ENCODE assay signal across 16 cellular contexts in the genomic region with DNA sequence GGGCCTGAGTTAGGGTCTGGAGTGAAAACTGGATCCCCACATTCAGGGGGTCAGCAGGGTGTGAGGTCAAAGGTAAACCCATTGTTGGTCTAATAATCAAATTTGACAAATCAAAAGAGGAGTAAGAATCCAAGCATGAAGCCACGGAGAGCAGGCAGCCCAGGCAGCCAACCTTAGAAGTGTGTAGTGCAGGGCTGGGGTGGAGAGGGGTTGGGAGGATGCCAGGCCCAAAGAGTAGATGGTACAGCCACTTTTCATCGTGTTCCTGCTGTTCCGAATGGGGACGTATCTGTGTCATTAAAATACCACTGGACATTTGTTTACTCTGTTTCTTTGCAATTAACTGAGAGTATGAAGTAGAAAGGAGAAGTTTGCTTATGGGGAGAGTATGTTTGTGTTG.
"Had no signal": no experiment of that assay in that cellular context is flagged by ENCODE, and none has a peak within 500 bp of the region (broad histone marks: within the 10 kb centered on the region; RNA-seq: fewer than 3 reads in every experiment).

No MANE protein-coding gene starts in this region.

- H3K27ac ChIP-seq: colonic mucosa, foreskin keratinocyte, hepatocyte, psoas muscle, sigmoid colon, skin epidermis, stomach, tibial artery had no signal

- H3K4me2 ChIP-seq: hepatocyte had no signal

- ATAC-seq: foreskin keratinocyte; left cardiac atrium; psoas muscle; stimulated activated naive B cell treated with anti-CD40 and anti-IgM and Interleukin-4, amounts not matched to agents 10 μg/mL and 1 μg/mL and 100 μg/mL, for 72 hours had no signal

- H3K4me3 ChIP-seq: colonic mucosa, hepatocyte, psoas muscle, sigmoid colon, skin epidermis, stomach, tibial artery had no signal

- DNase-seq: colonic mucosa; dermis blood vessel endothelial cell; foreskin keratinocyte; kidney; left cardiac atrium; naive B cell; psoas muscle; retina; sigmoid colon; stimulated activated CD4-positive, alpha-beta T cell treated with anti-CD3 and anti-CD28 coated beads, Interleukin-2, amount 100 ng/mL, for 24 hours; stimulated activated CD4-positive, alpha-beta T cell treated with anti-CD3 and anti-CD28 coated beads, Interleukin-4, amount 100 ng/mL, for 4 hours; stimulated activated naive B cell treated with anti-CD40 and anti-IgM and Interleukin-4, amounts not matched to agents 10 μg/mL and 1 μg/mL and 100 μg/mL, for 72 hours; stomach; tibial artery had no signal

- H3K9me3 ChIP-seq: colonic mucosa, psoas muscle, sigmoid colon, stomach, tibial artery had no signal

- H3K27me3 ChIP-seq: colonic mucosa, foreskin keratinocyte, hepatocyte, sigmoid colon, stomach, tibial artery had no signal

- H3K4me1 ChIP-seq: colonic mucosa, foreskin keratinocyte, sigmoid colon had no signal

- H3K36me3 ChIP-seq: colonic mucosa, sigmoid colon, stomach, tibial artery had no signal
